Comparison of ENCODE assay signal across 8 cellular contexts in the genomic region with DNA sequence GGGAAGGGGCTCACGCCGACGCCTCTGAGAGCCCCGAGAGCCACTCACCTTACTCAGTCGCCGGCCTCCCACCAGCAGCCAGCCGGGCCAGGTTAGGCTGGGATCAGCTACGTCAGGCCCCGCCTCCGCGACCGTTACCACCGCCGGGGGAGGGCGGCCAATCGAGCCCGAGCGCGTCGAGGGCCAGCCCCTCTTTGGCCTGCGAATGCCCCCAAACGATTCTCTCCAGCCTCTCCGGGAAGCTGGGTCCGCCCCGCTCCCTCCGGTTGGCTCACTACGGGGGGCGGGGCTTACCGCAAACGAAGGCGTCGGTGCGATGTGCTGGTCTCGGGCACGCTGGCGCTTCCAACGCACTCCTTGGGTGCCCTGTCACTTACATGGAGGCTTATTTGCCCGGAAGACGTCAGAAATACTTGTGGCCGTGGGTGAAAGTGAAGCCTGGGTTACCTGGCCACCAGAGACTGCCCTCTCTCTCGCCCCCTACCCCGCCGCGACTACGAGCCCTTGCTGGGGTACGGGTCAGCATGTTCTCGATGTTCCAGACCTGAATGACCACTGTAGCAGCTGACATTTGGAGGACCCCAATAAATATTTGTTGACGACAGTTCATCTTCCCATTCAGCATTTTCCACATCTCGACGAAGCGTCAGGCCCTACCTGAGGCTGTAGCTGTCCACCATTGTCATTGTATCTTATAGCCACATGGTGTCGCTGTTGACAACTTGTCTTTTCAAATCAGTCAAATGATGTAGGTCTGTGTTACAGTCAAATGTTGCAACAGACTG. TPM values are rescaled to one million over a fixed set of nuclear protein-coding genes. Genes with fewer than 3 reads are reported as not detected.
DNase-seq lines count a peak whose midpoint lies in the region; ATAC-seq and TF ChIP-seq lines count a peak whose summit lies in the region.

A gene with protein sequence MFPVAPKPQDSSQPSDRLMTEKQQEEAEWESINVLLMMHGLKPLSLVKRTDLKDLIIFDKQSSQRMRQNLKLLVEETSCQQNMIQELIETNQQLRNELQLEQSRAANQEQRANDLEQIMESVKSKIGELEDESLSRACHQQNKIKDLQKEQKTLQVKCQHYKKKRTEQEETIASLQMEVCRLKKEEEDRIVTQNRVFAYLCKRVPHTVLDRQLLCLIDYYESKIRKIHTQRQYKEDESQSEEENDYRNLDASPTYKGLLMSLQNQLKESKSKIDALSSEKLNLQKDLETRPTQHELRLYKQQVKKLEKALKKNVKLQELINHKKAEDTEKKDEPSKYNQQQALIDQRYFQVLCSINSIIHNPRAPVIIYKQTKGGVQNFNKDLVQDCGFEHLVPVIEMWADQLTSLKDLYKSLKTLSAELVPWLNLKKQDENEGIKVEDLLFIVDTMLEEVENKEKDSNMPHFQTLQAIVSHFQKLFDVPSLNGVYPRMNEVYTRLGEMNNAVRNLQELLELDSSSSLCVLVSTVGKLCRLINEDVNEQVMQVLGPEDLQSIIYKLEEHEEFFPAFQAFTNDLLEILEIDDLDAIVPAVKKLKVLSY (minus strand): TSS at position 111 of the 785 bp plus-strand sequence. CDS start 21,333 bp downstream, outside the sequence.

- TF ChIP-seq CTCF in 22Rv1 (IDR thresholded peaks at IDR 0.05), result peak; percentile 87
- peak; percentile 85 for TF ChIP-seq CTCF in VCaP (conservative IDR thresholded peaks at IDR 0.05)
- TF ChIP-seq CTCF in choroid plexus epithelial cell (conservative IDR thresholded peaks at IDR 0.05; ENCODE audit: low read depth, low read length), result peak; percentile 80

- peak within 1 kb of the TSS; percentile 95 for H3K4me3 ChIP-seq in choroid plexus epithelial cell (ENCODE audit: low read depth, low read length)

- DNase-seq in choroid plexus epithelial cell (ENCODE audit: low read depth) (peak; percentile 98), left lobe of liver (ENCODE audit: low spot score) (peak; percentile 97), NCI-H2029 treated with DMSO at 0.1 percent for 48 hours (lab: John Stamatoyannopoulos, UW) (no peak)
- DNase-seq in stimulated activated CD4-positive, alpha-beta T cell treated with anti-CD3 and anti-CD28 coated beads, Interleukin-4, amount 100 ng/mL, for 1 hour, result peak; percentile 86

- ATAC-seq in GM18907 (IDR thresholded peaks at IDR 0.05; ENCODE audit: unreplicated experiment) (peak; percentile 88), HG03175 (IDR thresholded peaks at IDR 0.05; ENCODE audit: unreplicated experiment) (peak; percentile 88), left lobe of liver (peak; percentile 92)

- H3K27ac ChIP-seq in 22Rv1 (peak within 1 kb of the TSS; percentile 88), VCaP (peak within 1 kb of the TSS; percentile 84)

RNA-seq across cellular contexts. Expression of the gene that starts here (rescaled TPM):
- total RNA-seq in left lobe of liver, result 23.8 TPM
